20 cellular contexts compared by ENCODE assay signal in the genomic region with DNA sequence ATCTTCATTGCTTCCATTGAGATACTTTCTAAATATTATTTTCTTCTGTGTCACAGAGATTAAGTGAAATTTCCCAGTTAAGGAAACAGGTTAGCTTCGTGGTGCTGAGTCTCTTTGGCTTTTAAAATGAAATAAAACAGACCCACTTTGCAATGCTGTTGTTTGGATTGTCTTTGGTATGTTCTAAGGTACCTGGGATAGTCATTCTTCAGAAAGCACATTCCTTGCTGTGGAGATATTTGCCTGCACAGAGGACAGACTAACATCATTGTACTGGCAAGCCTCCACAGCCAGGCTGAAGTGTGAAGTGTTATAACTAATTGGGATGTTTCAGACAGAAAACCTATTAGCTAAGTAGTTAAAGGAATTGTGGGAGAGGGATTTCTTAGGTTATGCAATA.
A peak's percentile ranks its signal among the peaks of the same experiment; 100 is the strongest.
DNase-seq lines count a peak whose midpoint lies in the region; ATAC-seq and TF ChIP-seq lines count a peak whose summit lies in the region.
"Had no signal": no experiment of that assay in that cellular context is flagged by ENCODE, and none has a peak within 500 bp of the region (broad histone marks: within the 10 kb centered on the region; RNA-seq: fewer than 3 reads in every experiment).

No MANE protein-coding gene starts in this region.

- H3K36me3 ChIP-seq in esophagus muscularis mucosa (no peaks in the 10 kb centered on the region), muscle layer of duodenum (ENCODE audit: control insufficient read depth in 1 of 2, insufficient read depth in 2 of 2, low read length in 2 of 2) (no peaks in the 10 kb centered on the region), stomach smooth muscle (ENCODE audit: control insufficient read depth in 2 of 2, insufficient read depth in 2 of 2, low read length in 2 of 2) (no peaks in the 10 kb centered on the region)

- no peaks in the 10 kb centered on the region for H3K9me3 ChIP-seq in esophagus muscularis mucosa
- H3K9me3 ChIP-seq in muscle layer of duodenum (ENCODE audit: control insufficient read depth in 1 of 2, low read length in 2 of 2): no peaks in the 10 kb centered on the region
- no peaks in the 10 kb centered on the region for H3K9me3 ChIP-seq in stomach smooth muscle (ENCODE audit: control insufficient read depth in 2 of 2, low read length in 2 of 2)
- H3K9me3 ChIP-seq: Caco-2 had no signal

- intact Hi-C loops in esophagus muscularis mucosa (cut with DNase I): loop anchor here (5.0 kb wide), 1 partner anchor 146 kb away; no protein-coding TSS in a partner anchor

- H3K9ac ChIP-seq in stomach smooth muscle (ENCODE audit: low read length in 2 of 2): peak overlapping the region; percentile 12 to 13

- no peak for TF ChIP-seq EP300 in esophagus muscularis mucosa (IDR thresholded peaks at IDR 0.05)

- H3K4me3 ChIP-seq in esophagus muscularis mucosa (peak overlapping the region in 3 of 4 donors; percentile 7 to 12 (median 10)), muscle layer of duodenum (ENCODE audit: low read depth in 1 of 2, low read length in 2 of 2) (no peak overlapping the region), stomach smooth muscle (ENCODE audit: low read length in 2 of 2) (peak overlapping the region; percentile 26 to 30)

- H3K27me3 ChIP-seq in esophagus muscularis mucosa (no peaks in the 10 kb centered on the region), muscle layer of duodenum (ENCODE audit: low read depth, low read length) (no peaks in the 10 kb centered on the region), stomach smooth muscle (ENCODE audit: control insufficient read depth in 1 of 2, insufficient read depth in 2 of 2, low read length in 2 of 2) (no peaks in the 10 kb centered on the region)

- no peak for TF ChIP-seq CTCF in esophagus muscularis mucosa (IDR thresholded peaks at IDR 0.05)

- H3K27ac ChIP-seq in esophagus muscularis mucosa (replicated peaks in 1 of 4): peak overlapping the region; percentile 75 to 85 (median 84)
- peak overlapping the region; percentile 13 for H3K27ac ChIP-seq in muscle layer of duodenum (ENCODE audit: low read length)
- peak overlapping the region; percentile 92 for H3K27ac ChIP-seq in stomach smooth muscle (ENCODE audit: low read length)
- H3K27ac ChIP-seq: C4-2B, HL-60 had no signal

- ATAC-seq in HG03521 (IDR thresholded peaks at IDR 0.05; ENCODE audit: unreplicated experiment): no peak
- ATAC-seq: HCT116 had no signal

- 11% methylated on average over 1 of the region's 1 CpG for WGBS in esophagus muscularis mucosa

- no peak for TF ChIP-seq POLR2A in esophagus muscularis mucosa (IDR thresholded peaks at IDR 0.05; ENCODE audit: low read depth)

- DNase-seq in D341Med (ENCODE audit: low spot score): peak; percentile 46
- no peak for DNase-seq in esophagus muscularis mucosa (ENCODE audit: extremely low spot score)
- DNase-seq in retina: no peak
- DNase-seq in NCI-H1694 treated with DMSO at 0.1 percent for 48 hours (lab: John Stamatoyannopoulos, UW): no peak
- no peak for DNase-seq in activated CD4-positive, CD25-positive, alpha-beta regulatory T cell treated with anti-CD3 and anti-CD28 coated beads, Interleukin-2, amount 50 U/mL, for 72 hours
- DNase-seq: ACHN; Caco-2; CD4-positive, alpha-beta T cell; DMS153; DMS79; GDM1; GOT3; H7; HFFc6 had no signal

- peaks cover 0 to 61% (median 52%) of the 10 kb centered on the region in 4 donors for H3K4me1 ChIP-seq in esophagus muscularis mucosa
- H3K4me1 ChIP-seq in muscle layer of duodenum (ENCODE audit: control insufficient read depth in 1 of 2, insufficient read depth in 2 of 2, low read length in 2 of 2): peaks cover 0 to 4% of the 10 kb centered on the region in 2 donors
- peaks cover 10% of the 10 kb centered on the region for H3K4me1 ChIP-seq in stomach smooth muscle (ENCODE audit: control insufficient read depth, insufficient read depth, low read length)
- H3K4me1 ChIP-seq: Caco-2 had no signal

Comparison
In these comparisons a context has a peak if more than half of its experiments do, and no peak if none do; other contexts are left out.
1. H3K27ac ChIP-seq: peak in every context shown above with its lines; median percentile 92 in stomach smooth muscle; 84 in esophagus muscularis mucosa; 13 in muscle layer of duodenum.
2. H3K4me3 ChIP-seq: peak in esophagus muscularis mucosa (3 of 4) and stomach smooth muscle (2 of 2); none in muscle layer of duodenum (0 of 2).